Comparison of ENCODE assay signal across 12 cellular contexts in the genomic region with DNA sequence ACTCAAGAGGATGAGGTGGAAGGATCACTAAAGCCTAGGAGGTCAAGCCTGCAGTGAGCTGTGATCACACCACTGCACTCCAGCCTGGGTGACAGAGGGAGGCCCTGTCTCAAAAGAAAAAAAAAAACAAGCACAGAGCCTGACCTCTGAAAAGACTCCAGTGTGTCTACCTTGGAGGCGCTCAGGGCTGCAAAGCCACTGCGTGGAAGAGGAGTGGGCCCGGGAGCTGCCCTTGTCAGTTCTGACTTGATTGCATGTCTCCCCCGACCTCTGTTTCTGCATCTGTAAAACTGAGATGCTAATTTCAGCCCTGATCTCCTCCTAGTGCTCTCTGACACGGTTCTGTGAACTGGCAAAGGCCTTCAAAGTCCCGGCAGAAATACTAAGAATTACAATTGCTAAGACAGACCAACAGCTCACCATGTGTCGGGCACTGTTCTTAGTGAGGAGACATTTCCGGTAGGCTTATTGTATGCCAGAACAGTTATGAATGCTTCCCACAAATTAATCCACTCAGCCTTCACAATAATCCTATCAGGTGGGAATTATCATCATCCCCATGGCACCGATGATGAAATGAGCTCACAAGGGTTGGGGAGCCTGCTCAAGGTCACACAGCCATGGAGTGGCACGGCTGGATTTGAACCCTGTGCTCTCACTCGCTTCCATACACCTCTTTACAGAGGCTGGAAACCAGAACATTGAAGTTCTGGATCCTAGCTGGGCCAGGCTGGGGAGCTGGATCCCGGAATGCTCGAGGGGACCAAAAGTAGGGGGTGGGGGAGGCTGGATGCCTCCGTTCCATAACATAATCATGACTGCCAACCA. TPM values are rescaled to one million over a fixed set of nuclear protein-coding genes. Genes with fewer than 3 reads are reported as not detected.
DNase-seq lines count a peak whose midpoint lies in the region; ATAC-seq, FAIRE-seq and TF ChIP-seq lines count a peak whose summit lies in the region.
"Had no signal": no experiment of that assay in that cellular context is flagged by ENCODE, and none has a peak within 500 bp of the region (broad histone marks: within the 10 kb centered on the region; RNA-seq: fewer than 3 reads in every experiment).

No MANE protein-coding gene starts in this region.

- H3K4me1 ChIP-seq in GM12878 (ENCODE audit: control insufficient read depth, insufficient read depth, low read length) = peaks cover 22% of the 10 kb centered on the region
- peaks cover 57% of the 10 kb centered on the region for H3K4me1 ChIP-seq in mucosa of stomach (ENCODE audit: control insufficient read depth, insufficient read depth, low read length)

- no peak for TF ChIP-seq CTCF in natural killer cell (IDR thresholded peaks at IDR 0.05)
- TF ChIP-seq CTCF in GM12878 (IDR thresholded peaks at IDR 0.05 in 2 of 3, conservative IDR thresholded peaks at IDR 0.05 in 1 of 3; ENCODE audit: control insufficient read depth in 2 of 3, extremely low read depth in 1 of 3, insufficient read depth in 1 of 3, low read depth in 3 of 3, low read length in 3 of 3) = no peak

- no TSS peak for BruUV-seq in GM12878 (replicated peaks; lab: Mats Ljungman, UMichigan)

- no peak for ATAC-seq in natural killer cell
- ATAC-seq in natural killer cell treated with Interleukin-12 subunit alpha and Interleukin-12 subunit beta and Interleukin-15 and Interleukin-18, amount 100 ng/mL, for 72 hours = no peak
- no peak for ATAC-seq in GM12878
- no peak for ATAC-seq in HG03571 (IDR thresholded peaks at IDR 0.05; ENCODE audit: unreplicated experiment)
- ATAC-seq in GM18873 (IDR thresholded peaks at IDR 0.05; ENCODE audit: low FRiP score, unreplicated experiment) = no peak
- ATAC-seq: PC-3 had no signal

- H3K4me1 Mint-ChIP-seq in natural killer cell = peaks cover 58 to 80% of the 10 kb centered on the region in 2 donors
- H3K4me1 Mint-ChIP-seq in natural killer cell treated with Interleukin-12 subunit alpha and Interleukin-12 subunit beta and Interleukin-15 and Interleukin-18, amount 100 ng/mL, for 72 hours (ENCODE audit: low read depth in 2 of 2) = peaks cover 54 to 60% of the 10 kb centered on the region in 2 donors

- WGBS in GM12878 (ENCODE audit: insufficient coverage, insufficient replicate concordance, low lambda C conversion rate, missing lambda C conversion rate) = 71% methylated on average over 14 of the region's 14 CpGs

- TF ChIP-seq RAD21 in GM12878 (IDR thresholded peaks at IDR 0.05; ENCODE audit: insufficient read depth, low read depth, low read length) = no peak

- RAD21 ChIA-PET in GM12878 (lab: Charles Lee; ENCODE audit: unreplicated experiment) = interaction anchor here (1.1 to 1.7 kb wide), 5 partner anchors 24 to 184 kb away, joined by 3 to 6 read pairs (median 4); a partner anchor contains a TSS

- peaks cover 2% of the 10 kb centered on the region for H4K20me1 ChIP-seq in GM12878 (ENCODE audit: control insufficient read depth, insufficient read depth)

- peaks cover 0 to 7% of the 10 kb centered on the region in 2 experiments; a peak in 3 of 4 replicates for H3K36me3 ChIP-seq in GM12878 (ENCODE audit: control insufficient read depth in 2 of 2, insufficient read depth in 2 of 2, low read length in 1 of 2)
- H3K36me3 ChIP-seq in mucosa of stomach (ENCODE audit: control insufficient read depth, insufficient read depth, low read length) = no peaks in the 10 kb centered on the region

- peak overlapping the region; percentile 70; the same call in 1 of the 2 replicates for H3K4me2 ChIP-seq in GM12878 (ENCODE audit: control insufficient read depth, insufficient read depth)

- intact Hi-C loops in natural killer cell (cut with micrococcal nuclease) = loop anchor here (5.0 to 10.0 kb wide), 2 partner anchors 66 to 137 kb away; a partner anchor contains a TSS
- intact Hi-C loops in GM12878 (cut with micrococcal nuclease; ENCODE audit: unreplicated experiment) = no loop called here

- DNase-seq in natural killer cell (no peak), GM12878 (ENCODE audit: low read depth, low spot score) (no peak), NOMO-1 treated with dmso at 0.1 percent for 144 hours (lab: John Stamatoyannopoulos, UW; ENCODE audit: unreplicated experiment) (no peak)
- DNase-seq in natural killer cell treated with Interleukin-12 subunit alpha and Interleukin-12 subunit beta and Interleukin-15 and Interleukin-18, amount 100 ng/mL, for 72 hours (ENCODE audit: low spot score) = no peak
- DNase-seq in central memory CD4-positive, alpha-beta T cell = no peak
- DNase-seq: activated gamma-delta T cell, PC-3 had no signal

- H3K9me3 ChIP-seq in GM12878 (replicated peaks; ENCODE audit: control insufficient read depth, insufficient read depth, low read length) (no peaks in the 10 kb centered on the region), mucosa of stomach (ENCODE audit: control insufficient read depth, low read length) (no peaks in the 10 kb centered on the region)

- H3K9ac ChIP-seq in GM12878 (ENCODE audit: control insufficient read depth, insufficient read depth, low read length) = no peak overlapping the region; the same call in 1 of the 2 replicates
- H3K9ac ChIP-seq in mucosa of stomach (ENCODE audit: low read length) = peak overlapping the region; percentile 39

- H3K27me3 ChIP-seq in GM12878 (replicated peaks in 1 of 2; ENCODE audit: control insufficient read depth in 2 of 2, insufficient read depth in 2 of 2, low read length in 1 of 2) = no peaks in the 10 kb centered on the region
- H3K27me3 ChIP-seq in mucosa of stomach (ENCODE audit: control insufficient read depth, insufficient read depth, low read length) = no peaks in the 10 kb centered on the region

- peak overlapping the region; percentile 20; the same call in 1 of the 2 replicates for H3K27ac ChIP-seq in GM12878 (ENCODE audit: control insufficient read depth, insufficient read depth)

- no peaks in the 10 kb centered on the region for H3K9me3 Mint-ChIP-seq in natural killer cell
- H3K9me3 Mint-ChIP-seq in natural killer cell treated with Interleukin-12 subunit alpha and Interleukin-12 subunit beta and Interleukin-15 and Interleukin-18, amount 100 ng/mL, for 72 hours = no peaks in the 10 kb centered on the region
- H3K9me3 Mint-ChIP-seq: T-helper 1 cell treated with Interleukin-12 subunit alpha and Interleukin-12 subunit beta and Interleukin-4 antibody, amounts not matched to agents 30 μg/mL and 1 μg/mL, for 36 hours had no signal

- H2AFZ ChIP-seq in GM12878 (ENCODE audit: control insufficient read depth, low read depth, low read length) = no peak overlapping the region

- SMC1A ChIA-PET in GM12878 (lab: Charles Lee; ENCODE audit: uncharacterized antibody, unreplicated experiment) = interaction anchor here (0.5 to 1.3 kb wide), 4 partner anchors 24 to 223 kb away, joined by 3 read pairs; no protein-coding TSS in a partner anchor

- H3K4me3 ChIP-seq in GM12878 = peak overlapping the region; percentile 59; the same call in 1 of the 2 replicates
- no peak overlapping the region for H3K4me3 ChIP-seq in mucosa of stomach (ENCODE audit: low read length)

- POLR2A ChIA-PET in GM12878 (lab: Charles Lee) = interaction anchor here (0.7 to 1.4 kb wide), 2 partner anchors 162 to 247 kb away, joined by 3 read pairs; no protein-coding TSS in a partner anchor

- FAIRE-seq in GM12878 (lab: Jason Lieb, UNC) = no peak

- no peaks in the 10 kb centered on the region for H3K27me3 Mint-ChIP-seq in natural killer cell (ENCODE audit: low read depth in 2 of 2)
- H3K27me3 Mint-ChIP-seq in natural killer cell treated with Interleukin-12 subunit alpha and Interleukin-12 subunit beta and Interleukin-15 and Interleukin-18, amount 100 ng/mL, for 72 hours = no peaks in the 10 kb centered on the region

- CTCF ChIA-PET in GM12878 (lab: Yijun Ruan, JAX) = interaction anchor here (0.7 to 2.3 kb wide), 5 partner anchors 17 to 183 kb away, joined by 3 to 10 read pairs (median 4); no protein-coding TSS in a partner anchor

- TF ChIP-seq POLR2A in GM12878 (IDR thresholded peaks at IDR 0.05; ENCODE audit: low read depth, low read length) = no peak

- no peaks in the 10 kb centered on the region for H3K36me3 Mint-ChIP-seq in natural killer cell
- peaks cover 5% of the 10 kb centered on the region for H3K36me3 Mint-ChIP-seq in natural killer cell treated with Interleukin-12 subunit alpha and Interleukin-12 subunit beta and Interleukin-15 and Interleukin-18, amount 100 ng/mL, for 72 hours

- no peak for TF ChIP-seq EP300 in GM12878 (IDR thresholded peaks at IDR 0.05; ENCODE audit: borderline replicate concordance in 1 of 2, control insufficient read depth in 1 of 2, low read depth in 2 of 2, low read length in 2 of 2)

- H3K27ac Mint-ChIP-seq in natural killer cell = peak overlapping the region; percentile 99
- peak overlapping the region in 1 of 2 donors; percentile 56 for H3K27ac Mint-ChIP-seq in natural killer cell treated with Interleukin-12 subunit alpha and Interleukin-12 subunit beta and Interleukin-15 and Interleukin-18, amount 100 ng/mL, for 72 hours

- peaks cover 77% of the 10 kb centered on the region for H3K79me2 ChIP-seq in GM12878 (ENCODE audit: control insufficient read depth, insufficient read depth, low read length)

- peak overlapping the region; percentile 17 for H3K4me3 Mint-ChIP-seq in natural killer cell
- H3K4me3 Mint-ChIP-seq in natural killer cell treated with Interleukin-12 subunit alpha and Interleukin-12 subunit beta and Interleukin-15 and Interleukin-18, amount 100 ng/mL, for 72 hours = no peak overlapping the region
- H3K4me3 Mint-ChIP-seq: T-helper 1 cell treated with Interleukin-12 subunit alpha and Interleukin-12 subunit beta and Interleukin-4 antibody, amounts not matched to agents 30 μg/mL and 1 μg/mL, for 36 hours had no signal

- in situ Hi-C loops in GM12878 (cut with MboI) = no loop called here

RNA-seq across cellular contexts. Expression of a gene that starts 3.5 kb away (rescaled TPM):
- 100 to 1,000 TPM; 234 to 292 (median 261) TPM for total RNA-seq in natural killer cell
- 100 to 1,000 TPM; 131 to 180 TPM for total RNA-seq in natural killer cell treated with Interleukin-12 subunit alpha and Interleukin-12 subunit beta and Interleukin-15 and Interleukin-18, amount 100 ng/mL, for 72 hours
- total RNA-seq in GM12878 (2013; cell fraction: nucleolus; rRNA removed) = 225 and 245 TPM in 2 replicates
- total RNA-seq in GM12878 (2014; rRNA removed) = 65.3 and 69.4 TPM in 2 replicates
- total RNA-seq in GM12878 (2014; rRNA removed; fragmentation: Illumina TruSeq; extraction: Trizol) = 69.1 and 73.6 TPM in 2 replicates
- 154 and 158 TPM in 2 replicates for total RNA-seq in GM12878 (2021)
- 28.0 TPM for polyA plus RNA-seq in GM12878 (2011; ENCODE audit: low read depth)
- polyA plus RNA-seq in GM12878 (2011; rRNA removed) = 88.6 and 185 TPM in 2 replicates
- 170 and 190 TPM in 2 replicates for polyA plus RNA-seq in GM12878 (2011; cell fraction: cytosol; rRNA removed)
- 414 and 491 TPM in 2 replicates for polyA plus RNA-seq in GM12878 (2011; cell fraction: nucleus; rRNA removed)
- polyA plus RNA-seq in GM12878 (2012) = 90.9 and 106 TPM in 2 replicates
- polyA plus RNA-seq in GM12878 (2014; fragmentation: Illumina TruSeq; extraction: Trizol) = 67.5 and 136 TPM in 2 replicates
- 1 to 10 TPM; 1.0 to 2.5 TPM for polyA plus RNA-seq in GM12878 (2014; fragmentation: Nextera tagmentation; extraction: Ambion mirVana)
- 128 and 161 TPM in 2 replicates for polyA plus RNA-seq in GM12878 (2014; rRNA removed)
- polyA plus RNA-seq in GM12878 (2016; fragmentation: Nextera tagmentation; extraction: Ambion mirVana) = 10 to 100 TPM; 34.6 to 37.4 TPM
- 86.9 and 127 TPM in 2 replicates for polyA minus RNA-seq in GM12878 (2011; rRNA and poly(A)+ RNA removed)
- polyA minus RNA-seq in GM12878 (2011; cell fraction: cytosol; rRNA and poly(A)+ RNA removed) = 49.3 and 54.7 TPM in 2 replicates
- polyA minus RNA-seq in GM12878 (2011; cell fraction: nucleus; rRNA and poly(A)+ RNA removed) = 56.0 and 75.0 TPM in 2 replicates

RNA-seq across cellular contexts. Expression of a gene that starts 55.1 kb away (rescaled TPM):
- total RNA-seq in natural killer cell (1 to 10 TPM; 1.2 to 1.8 (median 1.2) TPM), GM12878 (2014; rRNA removed) (0.56 TPM in 1 of 2 replicates, not detected in the other), GM12878 (2014; rRNA removed; fragmentation: Illumina TruSeq; extraction: Trizol) (not detected in 2 replicates), GM12878 (2021) (not detected in 2 replicates)
- under 1 TPM in 1 of 2 donors, not detected in 1; 0.98 TPM for total RNA-seq in natural killer cell treated with Interleukin-12 subunit alpha and Interleukin-12 subunit beta and Interleukin-15 and Interleukin-18, amount 100 ng/mL, for 72 hours
- 0.56 TPM in 1 of 2 replicates, not detected in the other for total RNA-seq in GM12878 (2013; cell fraction: nucleolus; rRNA removed)
- polyA plus RNA-seq in GM12878 (2011; ENCODE audit: low read depth) = not detected
- polyA plus RNA-seq in GM12878 (2011; rRNA removed) (0.05 TPM in 1 of 2 replicates, not detected in the other), GM12878 (2014; fragmentation: Illumina TruSeq; extraction: Trizol) (0.03 TPM in 1 of 2 replicates, not detected in the other), GM12878 (2014; fragmentation: Nextera tagmentation; extraction: Ambion mirVana) (not detected), GM12878 (2014; rRNA removed) (0.04 TPM in 1 of 2 replicates, not detected in the other), GM12878 (2016; fragmentation: Nextera tagmentation; extraction: Ambion mirVana) (not detected)
- polyA plus RNA-seq in GM12878 (2011; cell fraction: cytosol; rRNA removed) = 0.04 TPM in 1 of 2 replicates, not detected in the other
- polyA plus RNA-seq in GM12878 (2011; cell fraction: nucleus; rRNA removed) = 0.16 and 0.52 TPM in 2 replicates
- not detected in 2 replicates for polyA plus RNA-seq in GM12878 (2012)
- polyA minus RNA-seq in GM12878 (2011; rRNA and poly(A)+ RNA removed) = not detected in 2 replicates
- polyA minus RNA-seq in GM12878 (2011; cell fraction: cytosol; rRNA and poly(A)+ RNA removed) = not detected in 2 replicates
- not detected in 2 replicates for polyA minus RNA-seq in GM12878 (2011; cell fraction: nucleus; rRNA and poly(A)+ RNA removed)
- total RNA-seq: LHCN-M2, PC-3 had no signal
